ENCODE assay signal across 28 cellular contexts in the genomic region with DNA sequence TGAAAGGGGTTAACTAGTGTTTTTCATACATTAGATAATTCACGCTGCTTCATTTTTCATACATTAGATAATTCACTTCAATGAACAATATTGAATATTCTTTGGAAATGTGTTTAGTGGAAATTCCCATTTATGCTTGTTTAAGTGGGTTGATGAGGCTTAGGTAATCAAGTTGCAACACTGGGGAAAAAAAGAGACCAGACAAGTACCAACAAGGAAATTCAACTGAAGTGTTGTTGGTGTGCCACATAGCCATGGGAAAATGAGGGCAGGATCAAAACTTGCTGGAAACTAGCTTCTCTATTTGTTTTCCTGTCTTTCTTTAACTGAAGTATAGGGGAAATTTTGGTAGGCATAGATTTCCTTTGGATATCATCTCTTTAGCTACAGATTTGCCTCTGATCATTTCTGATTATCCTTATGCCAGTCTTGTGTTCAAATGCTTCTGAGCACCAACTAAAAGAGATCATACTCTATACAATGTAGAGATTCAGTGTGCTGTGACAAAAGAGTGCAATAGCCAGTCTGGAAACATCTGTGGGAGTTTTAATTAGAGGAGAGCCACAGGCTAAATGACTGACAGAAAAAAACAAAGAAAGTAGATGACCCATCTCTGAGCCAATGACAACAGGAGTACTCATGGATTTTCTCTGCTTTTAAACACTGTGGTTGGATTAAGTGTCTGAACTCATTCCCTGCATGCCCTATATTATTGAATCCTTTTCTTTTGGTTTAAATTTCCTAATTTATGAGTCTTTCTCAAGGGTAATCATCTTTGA.
DNase-seq lines count a peak whose midpoint lies in the region; ATAC-seq and TF ChIP-seq lines count a peak whose summit lies in the region.
"Had no signal": no experiment of that assay in that cellular context is flagged by ENCODE, and none has a peak within 500 bp of the region (broad histone marks: within the 10 kb centered on the region; RNA-seq: fewer than 3 reads in every experiment).

No MANE protein-coding gene starts in this region.

- H3K27me3 ChIP-seq in left lung: no peaks in the 10 kb centered on the region
- no peaks in the 10 kb centered on the region; the same call in 1 of the 2 replicates for H3K27me3 ChIP-seq in Karpas-422 (ENCODE audit: low read length)
- H3K27me3 ChIP-seq: BLaER1, dorsolateral prefrontal cortex, transverse colon had no signal

- intact Hi-C loops in left lung (cut with DNase I): no loop called here

- no peak overlapping the region for H3K4me2 ChIP-seq in Karpas-422 (ENCODE audit: low read depth, low read length, poor library complexity, severe bottlenecking)

- H3K36me3 Mint-ChIP-seq in endothelial cell (ENCODE audit: low read depth, unreplicated experiment): no peaks in the 10 kb centered on the region
- H3K36me3 Mint-ChIP-seq: mesothelial cell of epicardium; naive thymus-derived CD8-positive, alpha-beta T cell had no signal

- H3K79me2 ChIP-seq in Karpas-422 (ENCODE audit: low read length): no peaks in the 10 kb centered on the region

- peaks cover 53% of the 10 kb centered on the region for H3K4me1 Mint-ChIP-seq in endothelial cell (ENCODE audit: unreplicated experiment)

- H3K9me2 ChIP-seq in Karpas-422 (replicated peaks; ENCODE audit: insufficient read depth, low read length): no peaks in the 10 kb centered on the region

- DNase-seq in ACHN: peak; percentile 28
- DNase-seq in OCI-M1 (lab: John Stamatoyannopoulos, UW): peak; percentile 80
- no peak for DNase-seq in endothelial cell (ENCODE audit: low spot score)
- no peak for DNase-seq in left lung
- DNase-seq in T-helper 1 cell: no peak
- no peak for DNase-seq in SW480 (ENCODE audit: low spot score)
- DNase-seq in Karpas-422: no peak
- DNase-seq: activated CD4-positive, alpha-beta T cell treated with anti-CD3 and anti-CD28 coated beads for 1 hour; activated CD8-positive, alpha-beta memory T cell treated with anti-CD3 and anti-CD28 coated beads for 24 hours; activated naive CD4-positive, alpha-beta T cell treated with Interleukin-2 at 50 U/mL for 16 hours; activated T-cell treated with anti-CD3 and anti-CD28 coated beads, Interleukin-2, amount 50 U/mL, for 4 hours; amygdala; Caco-2; dorsolateral prefrontal cortex; erythroblast; HCEC 1CT; left colon; MV-4-11; naive thymus-derived CD8-positive, alpha-beta T cell; NCI-H1694 treated with DMSO at 0.1 percent for 48 hours; NCI-H748 treated with DMSO at 0.1 percent for 48 hours; stimulated activated CD4-positive, alpha-beta T cell treated with anti-CD3 and anti-CD28 coated beads, Interleukin-12 subunit alpha, Interleukin-12 subunit beta, amount 100 ng/mL, for 4 hours; transverse colon had no signal

- H3K9me3 Mint-ChIP-seq in endothelial cell (ENCODE audit: unreplicated experiment): no peaks in the 10 kb centered on the region
- H3K9me3 Mint-ChIP-seq: activated T-cell treated with anti-CD3 and anti-CD28 coated beads, Interleukin-2, amount 50 U/mL, for 4 hours; mesothelial cell of epicardium; naive thymus-derived CD8-positive, alpha-beta T cell; stimulated activated naive CD8-positive, alpha-beta T cell treated with anti-CD3 and anti-CD28 coated beads, Interleukin-15, Interleukin-2, amounts not matched to agents 100 ng/mL and 50 ng/mL, for 24 hours had no signal

- TF ChIP-seq CTCF in endothelial cell (IDR thresholded peaks at IDR 0.05; ENCODE audit: unreplicated experiment): no peak
- no peak for TF ChIP-seq CTCF in left lung (IDR thresholded peaks at IDR 0.05)

- peaks cover 13 to 14% of the 10 kb centered on the region in 2 donors for H3K4me1 ChIP-seq in left lung
- H3K4me1 ChIP-seq in Karpas-422 (ENCODE audit: low read length): no peaks in the 10 kb centered on the region

- H3K27ac Mint-ChIP-seq in endothelial cell (ENCODE audit: unreplicated experiment): peak overlapping the region; percentile 77
- H3K27ac Mint-ChIP-seq: mesothelial cell of epicardium; naive thymus-derived CD8-positive, alpha-beta T cell; stimulated activated naive CD8-positive, alpha-beta T cell treated with anti-CD3 and anti-CD28 coated beads, Interleukin-15, Interleukin-2, amounts not matched to agents 100 ng/mL and 50 ng/mL, for 24 hours had no signal

- H4K20me1 ChIP-seq in Karpas-422 (ENCODE audit: insufficient read depth, low read depth, low read length): no peaks in the 10 kb centered on the region
- H4K20me1 ChIP-seq: BLaER1 had no signal

- no peak overlapping the region for H3K4me3 ChIP-seq in left lung
- no peak overlapping the region; the same call in 1 of the 2 replicates for H3K4me3 ChIP-seq in Karpas-422 (ENCODE audit: low read length)
- H3K4me3 ChIP-seq: BLaER1, dorsolateral prefrontal cortex, transverse colon had no signal

- H3K36me3 ChIP-seq in left lung (no peaks in the 10 kb centered on the region), Karpas-422 (ENCODE audit: insufficient read depth, low read length) (no peaks in the 10 kb centered on the region)
- H3K36me3 ChIP-seq: BLaER1, transverse colon had no signal

- ATAC-seq in left lung: peak; percentile 63
- no peak for ATAC-seq in HG02763 (IDR thresholded peaks at IDR 0.05; ENCODE audit: unreplicated experiment)
- ATAC-seq: activated T-cell treated with anti-CD3 and anti-CD28 coated beads, Interleukin-2, amount 50 U/mL, for 4 hours; left colon; naive thymus-derived CD8-positive, alpha-beta T cell; Right ventricle myocardium inferior had no signal

- H3K9me3 ChIP-seq in left lung: no peaks in the 10 kb centered on the region
- no peaks in the 10 kb centered on the region for H3K9me3 ChIP-seq in Karpas-422 (ENCODE audit: low read length)
- H3K9me3 ChIP-seq: BLaER1, Caco-2, transverse colon had no signal

- H3K27me3 Mint-ChIP-seq in endothelial cell (ENCODE audit: unreplicated experiment): peaks cover 1% of the 10 kb centered on the region
- H3K27me3 Mint-ChIP-seq: naive thymus-derived CD8-positive, alpha-beta T cell; stimulated activated naive CD8-positive, alpha-beta T cell treated with anti-CD3 and anti-CD28 coated beads, Interleukin-15, Interleukin-2, amounts not matched to agents 100 ng/mL and 50 ng/mL, for 24 hours had no signal

- H2AFZ ChIP-seq in Karpas-422 (ENCODE audit: low read length): no peak overlapping the region

- H3K9ac ChIP-seq in Karpas-422 (ENCODE audit: low read length): no peak overlapping the region
- H3K9ac ChIP-seq: BLaER1 had no signal

- no peak overlapping the region for H3K27ac ChIP-seq in left lung
- H3K27ac ChIP-seq in Karpas-422 (ENCODE audit: low read length): no peak overlapping the region
- H3K27ac ChIP-seq: BLaER1, dorsolateral prefrontal cortex had no signal

- in situ Hi-C loops in ACHN (cut with HindIII; ENCODE audit: low pct_ligation_motif_present, low pct_unique_long_range_greater_than_20kb, low sequenced_read_pairs): no loop called here

- no peak overlapping the region for H3K4me3 Mint-ChIP-seq in endothelial cell (ENCODE audit: unreplicated experiment)
- H3K4me3 Mint-ChIP-seq: activated T-cell treated with anti-CD3 and anti-CD28 coated beads, Interleukin-2, amount 50 U/mL, for 4 hours; mesothelial cell of epicardium; naive thymus-derived CD8-positive, alpha-beta T cell; stimulated activated naive CD8-positive, alpha-beta T cell treated with anti-CD3 and anti-CD28 coated beads, Interleukin-15, Interleukin-2, amounts not matched to agents 100 ng/mL and 50 ng/mL, for 24 hours had no signal

Comparison
In these comparisons a context has a peak if more than half of its experiments do, and no peak if none do; other contexts are left out.
1. DNase-seq: peak in ACHN (single experiment) and OCI-M1 (single experiment); none in endothelial cell (single experiment), left lung (0 of 2), T-helper 1 cell (0 of 5), SW480 (single experiment) and Karpas-422 (single experiment).